Comparison of ENCODE assay signal across 7 cellular contexts in the genomic region with DNA sequence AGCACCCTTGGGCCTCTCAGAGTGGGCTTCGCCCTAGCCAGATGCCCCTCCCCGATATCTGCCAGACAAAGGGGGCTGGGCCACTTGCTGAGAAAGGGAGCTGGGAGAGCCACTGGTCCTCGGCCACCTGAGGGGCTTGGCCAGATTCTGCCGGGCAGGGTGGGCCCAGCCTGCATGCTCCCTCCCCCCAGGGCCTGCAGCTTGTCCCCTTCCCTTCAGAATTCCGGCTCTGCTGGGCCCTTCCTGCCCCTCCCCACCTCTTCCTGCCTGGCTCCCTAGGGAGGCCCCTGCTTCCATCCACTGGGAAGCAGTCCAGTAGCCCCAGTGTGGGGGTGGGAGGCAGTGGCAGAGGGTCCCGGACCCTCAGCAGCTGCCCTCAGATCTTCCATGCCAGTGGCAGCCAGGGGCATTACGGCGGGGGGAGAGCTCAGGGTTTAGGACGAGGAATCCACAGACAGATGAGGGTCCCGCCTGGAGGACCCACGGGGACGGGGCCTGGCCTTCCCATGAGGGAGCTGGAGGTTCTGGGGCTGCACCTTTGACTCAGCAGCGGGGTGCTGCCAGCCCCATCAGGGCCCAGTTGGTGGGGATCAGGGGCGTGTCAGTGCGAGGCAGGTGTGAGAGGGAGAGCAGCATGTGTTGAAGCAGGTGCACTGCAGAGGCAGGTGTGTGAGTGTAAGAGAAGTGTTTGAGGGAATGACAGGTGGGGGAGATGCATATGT. TPM values are rescaled to one million over a fixed set of nuclear protein-coding genes. Genes with fewer than 3 reads are reported as not detected.
DNase-seq lines count a peak whose midpoint lies in the region; ATAC-seq and TF ChIP-seq lines count a peak whose summit lies in the region.
"Had no signal": no experiment of that assay in that cellular context is flagged by ENCODE, and none has a peak within 500 bp of the region (broad histone marks: within the 10 kb centered on the region; RNA-seq: fewer than 3 reads in every experiment).

No MANE protein-coding gene starts in this region.

- H3K4me2 ChIP-seq in PC-3 (ENCODE audit: low read length) (peak overlapping the region; percentile 85), skeletal muscle satellite cell (ENCODE audit: low read length) (peak overlapping the region; percentile 90)

- H3K9me3 ChIP-seq in PC-3 (ENCODE audit: low read length) (no peaks in the 10 kb centered on the region), esophagus (ENCODE audit: control insufficient read depth in 2 of 2, insufficient read depth in 1 of 2, low read depth in 1 of 2, low read length in 1 of 2) (no peaks in the 10 kb centered on the region), skeletal muscle satellite cell (replicated peaks; ENCODE audit: low read length) (no peaks in the 10 kb centered on the region)

- H3K9ac ChIP-seq in PC-3 (ENCODE audit: low read length) (peak overlapping the region; percentile 66; the same call in 1 of the 2 replicates), skeletal muscle satellite cell (ENCODE audit: low read depth, low read length) (peak overlapping the region; percentile 86)
- H3K9ac ChIP-seq: KMS-11 had no signal

- peak overlapping the region; percentile 82 for H3K4me3 ChIP-seq in PC-3 (ENCODE audit: low read length)
- H3K4me3 ChIP-seq in esophagus (ENCODE audit: low read depth in 1 of 2, low read length in 2 of 2): peak overlapping the region; percentile 31 to 67
- H3K4me3 ChIP-seq in skeletal muscle satellite cell (ENCODE audit: low read length): peak overlapping the region; percentile 95

- 44 to 47% methylated on average over 15 of the region's 15 CpGs for WGBS in esophagus, 2 donors

- CTCF ChIA-PET in PC-3 (lab: Charles Lee): no interaction called here

- H3K27me3 ChIP-seq in PC-3 (ENCODE audit: low read length) (no peaks in the 10 kb centered on the region), esophagus (ENCODE audit: control insufficient read depth in 1 of 2, insufficient read depth in 2 of 2, low read length in 2 of 2) (no peaks in the 10 kb centered on the region), skeletal muscle satellite cell (ENCODE audit: control insufficient read depth, insufficient read depth, low read length) (no peaks in the 10 kb centered on the region)

- H3K9me2 ChIP-seq in PC-3 (replicated peaks; ENCODE audit: low read length): no peaks in the 10 kb centered on the region

- H2AFZ ChIP-seq in PC-3 (ENCODE audit: low read length): no peak overlapping the region

- no peaks in the 10 kb centered on the region for H3F3A ChIP-seq in PC-3 (ENCODE audit: low read length, unreplicated experiment)

- ATAC-seq in PC-3 (no peak), left colon (no peak)

- H3K36me3 ChIP-seq in PC-3 (ENCODE audit: low read depth, low read length): no peaks in the 10 kb centered on the region
- H3K36me3 ChIP-seq in esophagus (ENCODE audit: control insufficient read depth in 2 of 2, insufficient read depth in 2 of 2, low read length in 1 of 2): no peaks in the 10 kb centered on the region
- peaks cover 8% of the 10 kb centered on the region for H3K36me3 ChIP-seq in skeletal muscle satellite cell (ENCODE audit: insufficient read depth, low read length)

- POLR2A ChIA-PET in PC-3 (lab: Charles Lee; ENCODE audit: unreplicated experiment): no interaction called here

- DNase-seq in PC-3 (no peak), NCI-H2029 (lab: John Stamatoyannopoulos, UW) (no peak), SIG-M5 treated with dmso at 0.1 percent for 504 hours (lab: John Stamatoyannopoulos, UW; ENCODE audit: unreplicated experiment) (no peak), left colon (no peak)

- H3K4me1 ChIP-seq in PC-3 (ENCODE audit: insufficient read depth, low read length) (peaks cover 50% of the 10 kb centered on the region), esophagus (ENCODE audit: control insufficient read depth in 2 of 2, insufficient read depth in 2 of 2, low read length in 1 of 2) (peaks cover 17 to 52% of the 10 kb centered on the region in 2 donors), skeletal muscle satellite cell (ENCODE audit: control insufficient read depth, insufficient read depth, low read length) (peaks cover 58% of the 10 kb centered on the region)

- H3K27ac ChIP-seq in PC-3 (ENCODE audit: low read length) (peak overlapping the region; percentile 69), esophagus (ENCODE audit: low read depth in 2 of 2, low read length in 1 of 2) (peak overlapping the region; percentile 91 to 93)
- H3K27ac ChIP-seq: KMS-11 had no signal

- BruUV-seq in PC-3 (replicated peaks; lab: Mats Ljungman, UMichigan): no TSS peak

- intact Hi-C loops in PC-3 (cut with micrococcal nuclease) (no loop called here), left colon (cut with DNase I, micrococcal nuclease) (no loop called here)

- peaks cover 8% of the 10 kb centered on the region for H3K79me2 ChIP-seq in PC-3 (ENCODE audit: low read length)

- no peak for TF ChIP-seq CTCF in PC-3 (conservative IDR thresholded peaks at IDR 0.05; ENCODE audit: low read depth, low read length)

- no peaks in the 10 kb centered on the region for H4K20me1 ChIP-seq in PC-3 (ENCODE audit: low read length)

RNA-seq across cellular contexts. Expression of a gene that starts 2.5 kb away (rescaled TPM):
- total RNA-seq in PC-3 (2014; rRNA removed) (100 and 109 TPM in 2 replicates), left colon (10 to 100 TPM; 13.0 to 19.2 TPM)
- polyA plus RNA-seq in esophagus: 100 to 1,000 TPM in 1 of 2 donors, 10 to 100 TPM in 1; 99.5 to 145 TPM
- total RNA-seq in skeletal muscle satellite cell (2012; rRNA removed): 29.7 and 60.7 TPM in 2 replicates

RNA-seq across cellular contexts. Expression of a gene that starts 9.6 kb away (rescaled TPM):
- total RNA-seq in PC-3 (2014; rRNA removed): 45.9 and 48.7 TPM in 2 replicates
- 10 to 100 TPM; 78.0 to 99.3 TPM for polyA plus RNA-seq in esophagus
- 4.1 and 16.8 TPM in 2 replicates for total RNA-seq in skeletal muscle satellite cell (2012; rRNA removed)
- 100 to 1,000 TPM in 1 of 2 donors, 10 to 100 TPM in 1; 86.8 to 222 TPM for total RNA-seq in left colon

RNA-seq across cellular contexts. Expression of a gene that starts 13.9 kb away (rescaled TPM):
- total RNA-seq in PC-3 (2014; rRNA removed) (66.7 and 108 TPM in 2 replicates), left colon (10 to 100 TPM; 15.7 to 25.8 TPM)
- polyA plus RNA-seq in esophagus: 10 to 100 TPM; 11.8 to 17.6 TPM
- total RNA-seq in skeletal muscle satellite cell (2012; rRNA removed): 11.4 and 12.7 TPM in 2 replicates

RNA-seq across cellular contexts. Expression of a gene that starts 49.3 kb away (rescaled TPM):
- total RNA-seq in PC-3 (2014; rRNA removed) (27.5 and 33.6 TPM in 2 replicates), left colon (under 1 TPM; 0.37 to 0.95 TPM)
- polyA plus RNA-seq in esophagus: 1 to 10 TPM in 1 of 2 donors, under 1 TPM in 1; 0.29 to 1.3 TPM
- 2.3 and 3.9 TPM in 2 replicates for total RNA-seq in skeletal muscle satellite cell (2012; rRNA removed)

RNA-seq across cellular contexts. Expression of a gene that starts 57.5 kb away (rescaled TPM):
- total RNA-seq in PC-3 (2014; rRNA removed) (82.3 and 102 TPM in 2 replicates), left colon (10 to 100 TPM; 59.2 to 77.4 TPM)
- polyA plus RNA-seq in esophagus: 10 to 100 TPM; 37.4 to 70.4 TPM
- total RNA-seq in skeletal muscle satellite cell (2012; rRNA removed): 41.7 and 55.8 TPM in 2 replicates
